In the genomic region with DNA sequence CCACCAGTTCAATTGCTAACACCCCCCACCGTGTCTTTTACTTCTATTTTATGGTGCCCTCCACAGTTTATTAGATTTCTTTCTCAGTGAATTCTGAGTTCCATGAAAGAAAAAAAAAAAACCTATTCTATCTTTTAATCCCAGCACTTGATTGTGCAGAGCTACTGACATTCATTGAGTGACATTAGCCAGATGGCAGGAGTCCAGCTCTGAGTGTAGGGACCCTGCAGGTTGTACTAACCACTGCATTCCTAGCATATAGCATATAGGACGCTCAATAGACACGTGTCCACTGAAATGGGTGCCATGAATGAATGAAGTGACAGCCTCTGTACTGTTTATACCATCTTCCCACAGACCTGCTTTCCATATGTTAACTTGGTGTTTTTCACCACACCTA, we compare ENCODE assay signal across 26 cellular contexts.
"Had no signal": no experiment of that assay in that cellular context is flagged by ENCODE, and none has a peak within 500 bp of the region (broad histone marks: within the 10 kb centered on the region; RNA-seq: fewer than 3 reads in every experiment).

No MANE protein-coding gene starts in this region.

- H3K27me3 ChIP-seq: ascending aorta, breast epithelium, cardiac muscle cell, colonic mucosa had no signal

- DNase-seq: activated CD4-positive, alpha-beta memory T cell treated with anti-CD3 and anti-CD28 coated beads, Interleukin-2, amount 10 ng/mL, durations not matched to agents 7 days and 5 days; activated CD4-positive, alpha-beta T cell treated with anti-CD3 and anti-CD28 coated beads for 1 hour; activated CD4-positive, alpha-beta T cell treated with anti-CD3 and anti-CD28 coated beads for 4 hours; activated CD4-positive, alpha-beta T cell treated with anti-CD3 and anti-CD28 coated beads, Interleukin-2, amount 10 ng/mL, durations not matched to agents 7 days and 5 days; activated CD4-positive, alpha-beta T cell treated with anti-CD3 and anti-CD28 coated beads, Interleukin-2, amount 50 U/mL, for 4 hours; activated CD8-positive, alpha-beta memory T cell treated with anti-CD3 and anti-CD28 coated beads, Interleukin-2, amount 50 U/mL, for 48 hours; activated gamma-delta T cell; activated naive CD4-positive, alpha-beta T cell; activated naive CD4-positive, alpha-beta T cell treated with anti-CD3 and anti-CD28 coated beads, Interleukin-2, amount 10 ng/mL, durations not matched to agents 7 days and 5 days; activated naive CD8-positive, alpha-beta T cell treated with anti-CD3 and anti-CD28 coated beads, Interleukin-2, amount 10 ng/mL, durations not matched to agents 7 days and 5 days; activated T-cell treated with anti-CD3 and anti-CD28 coated beads for 4 hours; activated T-cell treated with anti-CD3 and anti-CD28 coated beads, Interleukin-2, amount 50 U/mL, for 24 hours; activated T-cell treated with anti-CD3 and anti-CD28 coated beads, Interleukin-2, amount 50 U/mL, for 72 hours; central memory CD4-positive, alpha-beta T cell; cerebellar nuclear complex; colonic mucosa; effector CD8-positive, alpha-beta T cell; foreskin fibroblast; head of caudate nucleus; hippocampal formation had no signal

- ATAC-seq: activated naive CD4-positive, alpha-beta T cell treated with anti-CD3 and anti-CD28 coated beads, Interleukin-2, amount 50 U/mL, for 72 hours; activated T-cell treated with anti-CD3 and anti-CD28 coated beads, Interleukin-2, amount 50 U/mL, for 72 hours; WTC11 had no signal

- H3K4me1 ChIP-seq: ascending aorta, breast epithelium, colonic mucosa had no signal

- H3K9me3 ChIP-seq: ascending aorta, breast epithelium, colonic mucosa had no signal

- H3K4me3 ChIP-seq: ascending aorta, breast epithelium, cardiac muscle cell, colonic mucosa had no signal

- H3K36me3 ChIP-seq: ascending aorta, breast epithelium, cardiac muscle cell, colonic mucosa had no signal

- H3K27ac ChIP-seq: ascending aorta, breast epithelium, cardiac muscle cell, colonic mucosa, epithelial cell of prostate had no signal
